8 cellular contexts compared by ENCODE assay signal in genomic region chr6:142842423-142843261, GRCh38.
DNase-seq lines count a peak whose midpoint lies in the region; ATAC-seq and TF ChIP-seq lines count a peak whose summit lies in the region.

No MANE protein-coding gene starts in this region.

- H3K36me3 Mint-ChIP-seq in activated naive CD8-positive, alpha-beta T cell treated with anti-CD3 and anti-CD28 coated beads, Interleukin-2, amount 50 U/mL, for 24 hours (ENCODE audit: low read depth), result peaks cover 7% of the 10 kb centered on the region

- peak overlapping the region; percentile 47 for H3K4me3 ChIP-seq in GM06990 (replicated peaks; ENCODE audit: low read depth, low read length)
- H3K4me3 ChIP-seq in muscle layer of duodenum (ENCODE audit: low read depth in 1 of 2, low read length in 2 of 2), result peak overlapping the region in 1 of 2 donors; percentile 28
- no peak overlapping the region for H3K4me3 ChIP-seq in mucosa of descending colon

- DNase-seq in GM06990 (ENCODE audit: extremely low read depth, insufficient read length), result peak; percentile 86
- DNase-seq in HT-29 (ENCODE audit: low spot score), result peak; percentile 55
- no peak for DNase-seq in activated naive CD8-positive, alpha-beta T cell treated with anti-CD3 and anti-CD28 coated beads, Interleukin-2, amount 50 U/mL, for 24 hours
- DNase-seq in NCI-H1694 (lab: John Stamatoyannopoulos, UW), result no peak
- no peak for DNase-seq in mucosa of descending colon
- DNase-seq in Ammon's horn (ENCODE audit: low spot score), result no peak

- no peaks in the 10 kb centered on the region for H3K27me3 Mint-ChIP-seq in activated naive CD8-positive, alpha-beta T cell treated with anti-CD3 and anti-CD28 coated beads, Interleukin-2, amount 50 U/mL, for 24 hours

- H3K27ac ChIP-seq in muscle layer of duodenum (ENCODE audit: low read length), result peak overlapping the region; percentile 64

- intact Hi-C loops in mucosa of descending colon (cut with DNase I, micrococcal nuclease), result no loop called here

- peak overlapping the region; percentile 98 for H3K27ac Mint-ChIP-seq in activated naive CD8-positive, alpha-beta T cell treated with anti-CD3 and anti-CD28 coated beads, Interleukin-2, amount 50 U/mL, for 24 hours

- TF ChIP-seq CTCF in GM06990 (IDR thresholded peaks at IDR 0.05; ENCODE audit: insufficient read depth, low read length, poor library complexity, severe bottlenecking) (no peak), mucosa of descending colon (IDR thresholded peaks at IDR 0.05) (no peak)

- H3K4me1 ChIP-seq in muscle layer of duodenum (ENCODE audit: control insufficient read depth in 1 of 2, insufficient read depth in 2 of 2, low read length in 2 of 2) (peaks cover 19 to 44% of the 10 kb centered on the region in 2 donors), mucosa of descending colon (ENCODE audit: low read depth) (peaks cover 24% of the 10 kb centered on the region)

- ATAC-seq in GM21390 (IDR thresholded peaks at IDR 0.05; ENCODE audit: unreplicated experiment), result peak; percentile 52
- peak; percentile 88 for ATAC-seq in activated naive CD8-positive, alpha-beta T cell treated with anti-CD3 and anti-CD28 coated beads, Interleukin-2, amount 50 U/mL, for 24 hours
- ATAC-seq in mucosa of descending colon, result no peak

- peak overlapping the region; percentile 82 for H3K4me3 Mint-ChIP-seq in activated naive CD8-positive, alpha-beta T cell treated with anti-CD3 and anti-CD28 coated beads, Interleukin-2, amount 50 U/mL, for 24 hours

- no peaks in the 10 kb centered on the region for H3K9me3 Mint-ChIP-seq in activated naive CD8-positive, alpha-beta T cell treated with anti-CD3 and anti-CD28 coated beads, Interleukin-2, amount 50 U/mL, for 24 hours

- H3K27me3 ChIP-seq in GM06990 (replicated peaks; ENCODE audit: control insufficient read depth, insufficient read depth, low read length) (no peaks in the 10 kb centered on the region), muscle layer of duodenum (ENCODE audit: low read depth, low read length) (no peaks in the 10 kb centered on the region)

- H3K36me3 ChIP-seq in GM06990 (ENCODE audit: control insufficient read depth, insufficient read depth, low read length) (no peaks in the 10 kb centered on the region), muscle layer of duodenum (ENCODE audit: control insufficient read depth in 1 of 2, insufficient read depth in 2 of 2, low read length in 2 of 2) (peaks cover 0 to 10% of the 10 kb centered on the region in 2 donors), mucosa of descending colon (ENCODE audit: low read depth) (no peaks in the 10 kb centered on the region)

- H3K9me3 ChIP-seq in muscle layer of duodenum (ENCODE audit: control insufficient read depth in 1 of 2, low read length in 2 of 2) (no peaks in the 10 kb centered on the region), mucosa of descending colon (no peaks in the 10 kb centered on the region)

- peaks cover 96% of the 10 kb centered on the region for H3K4me1 Mint-ChIP-seq in activated naive CD8-positive, alpha-beta T cell treated with anti-CD3 and anti-CD28 coated beads, Interleukin-2, amount 50 U/mL, for 24 hours

Comparison
In these comparisons a context has a peak if more than half of its experiments do, and no peak if none do; other contexts are left out.
1. DNase-seq: peak in GM06990 (single experiment) and HT-29 (single experiment); none in activated naive CD8-positive, alpha-beta T cell treated with anti-CD3 and anti-CD28 coated beads, Interleukin-2, amount 50 U/mL, for 24 hours (single experiment), NCI-H1694 (single experiment), mucosa of descending colon (0 of 3) and Ammon's horn (single experiment).